In genomic region chr4:1771555-1772305, GRCh38 we compare ENCODE assay signal across 1 cellular context.
TF ChIP-seq lines count a peak whose summit lies in the region.

No MANE protein-coding gene starts in this region.

TF ChIP-seq in HepG2, 621 proteins besides CTCF, POLR2A, EP300 and RAD21 (continues in another document):
- TF ChIP-seq CC2D1A (CRISPR knock-in tag; IDR thresholded peaks at IDR 0.05), result no peak
- no peak for TF ChIP-seq ZNF639 (CRISPR knock-in tag; conservative IDR thresholded peaks at IDR 0.05)
- 0 out of 2 replicates have a peak, but pooled peaks have one; percentile 35 for TF ChIP-seq ZBTB7B (CRISPR knock-in tag; IDR thresholded peaks at IDR 0.05)
- no peak for TF ChIP-seq MTA3 (CRISPR knock-in tag; IDR thresholded peaks at IDR 0.05)
- TF ChIP-seq ZNF574 (CRISPR knock-in tag; IDR thresholded peaks at IDR 0.05), result no peak
- TF ChIP-seq FOXA3 (CRISPR knock-in tag; IDR thresholded peaks at IDR 0.05), result no peak
- no peak for TF ChIP-seq ZNF589 (CRISPR knock-in tag; conservative IDR thresholded peaks at IDR 0.05)
- peak; percentile 41; the same call in 1 of the 2 replicates for TF ChIP-seq ARNTL (CRISPR knock-in tag; IDR thresholded peaks at IDR 0.05)
- TF ChIP-seq RARG (CRISPR knock-in tag; IDR thresholded peaks at IDR 0.05; ENCODE audit: low read depth), result no peak
- 0 out of 2 replicates have a peak, but pooled peaks have one; percentile 10 for TF ChIP-seq ZBTB38 (CRISPR knock-in tag; IDR thresholded peaks at IDR 0.05)
- no peak for TF ChIP-seq FOXP4 (CRISPR knock-in tag; IDR thresholded peaks at IDR 0.05)
- TF ChIP-seq NR2C2 (CRISPR knock-in tag; IDR thresholded peaks at IDR 0.05; ENCODE audit: borderline replicate concordance), result no peak
- no peak for TF ChIP-seq ZFP36L2 (CRISPR knock-in tag; IDR thresholded peaks at IDR 0.05)
- TF ChIP-seq CHD2 (IDR thresholded peaks at IDR 0.05; ENCODE audit: low read depth, low read length), result no peak
- no peak for TF ChIP-seq ZNF616 (CRISPR knock-in tag; IDR thresholded peaks at IDR 0.05; ENCODE audit: low read depth)
- no peak for TF ChIP-seq ZNF879 (CRISPR knock-in tag; IDR thresholded peaks at IDR 0.05)
- TF ChIP-seq SMYD3 (CRISPR knock-in tag; IDR thresholded peaks at IDR 0.05), result no peak
- TF ChIP-seq ZNF44 (CRISPR knock-in tag; IDR thresholded peaks at IDR 0.05), result no peak
- TF ChIP-seq ZNF263 (CRISPR knock-in tag; IDR thresholded peaks at IDR 0.05), result no peak
- no peak for TF ChIP-seq ASH2L (IDR thresholded peaks at IDR 0.05; ENCODE audit: insufficient read length, low read depth, low read length)
- no peak for TF ChIP-seq REPIN1 (CRISPR knock-in tag; IDR thresholded peaks at IDR 0.05; ENCODE audit: borderline replicate concordance, low read depth)
- TF ChIP-seq CHCHD3 (CRISPR knock-in tag; IDR thresholded peaks at IDR 0.05), result no peak
- no peak for TF ChIP-seq TCF12 (IDR thresholded peaks at IDR 0.05)
- no peak for TF ChIP-seq TCF12 (CRISPR knock-in tag; IDR thresholded peaks at IDR 0.05)
- no peak for TF ChIP-seq ZNF839 (CRISPR knock-in tag; IDR thresholded peaks at IDR 0.05; ENCODE audit: borderline replicate concordance)
- TF ChIP-seq HNRNPUL1 (IDR thresholded peaks at IDR 0.05; ENCODE audit: low read depth, low read length), result no peak
- TF ChIP-seq ETS1 (CRISPR knock-in tag; IDR thresholded peaks at IDR 0.05), result no peak
- TF ChIP-seq TBX3 (IDR thresholded peaks at IDR 0.05; ENCODE audit: borderline replicate concordance), result no peak
- no peak for TF ChIP-seq EEA1 (CRISPR knock-in tag; IDR thresholded peaks at IDR 0.05; ENCODE audit: borderline replicate concordance)
- TF ChIP-seq NFYC (CRISPR knock-in tag; IDR thresholded peaks at IDR 0.05), result no peak
- no peak for TF ChIP-seq ZNF703 (CRISPR knock-in tag; IDR thresholded peaks at IDR 0.05; ENCODE audit: borderline replicate concordance)
- no peak for TF ChIP-seq LCORL (IDR thresholded peaks at IDR 0.05)
- TF ChIP-seq LCORL (CRISPR knock-in tag; IDR thresholded peaks at IDR 0.05), result peak; percentile 43; the same call in 1 of the 2 replicates
- TF ChIP-seq TOE1 (CRISPR knock-in tag; IDR thresholded peaks at IDR 0.05), result no peak
- no peak for TF ChIP-seq ZNF318 (CRISPR knock-in tag; IDR thresholded peaks at IDR 0.05)
- TF ChIP-seq ZIK1 (CRISPR knock-in tag; IDR thresholded peaks at IDR 0.05; ENCODE audit: borderline replicate concordance, low read depth), result no peak
- TF ChIP-seq KAT8 (CRISPR knock-in tag; IDR thresholded peaks at IDR 0.05), result no peak
- no peak for TF ChIP-seq ZBTB4 (CRISPR knock-in tag; IDR thresholded peaks at IDR 0.05; ENCODE audit: borderline replicate concordance)
- TF ChIP-seq ZXDC (CRISPR knock-in tag; IDR thresholded peaks at IDR 0.05), result no peak
- no peak for TF ChIP-seq ZNF430 (CRISPR knock-in tag; IDR thresholded peaks at IDR 0.05)
